In genomic region chr1:161374373-161374772, GRCh38 we compare ENCODE assay signal across 10 cellular contexts. TPM values are rescaled to one million over a fixed set of nuclear protein-coding genes. Genes with fewer than 3 reads are reported as not detected.
A peak's percentile ranks its signal among the peaks of the same experiment; 100 is the strongest.
DNase-seq lines count a peak whose midpoint lies in the region; ATAC-seq and TF ChIP-seq lines count a peak whose summit lies in the region.
"Had no signal": no experiment of that assay in that cellular context is flagged by ENCODE, and none has a peak within 500 bp of the region (broad histone marks: within the 10 kb centered on the region; RNA-seq: fewer than 3 reads in every experiment).

No MANE protein-coding gene starts in this region.

- H3K4me3 ChIP-seq in AG04449 (ENCODE audit: low read depth, low read length), result no peak overlapping the region
- H3K4me3 ChIP-seq in Panc1 (ENCODE audit: low read depth in 2 of 2, low read length in 2 of 2), result no peak overlapping the region
- no peak overlapping the region for H3K4me3 ChIP-seq in fibroblast of pulmonary artery (replicated peaks; ENCODE audit: low read depth, low read length)

- H3K9me3 ChIP-seq in Panc1 (ENCODE audit: control insufficient read depth, insufficient read depth, low read depth, low read length) (no peaks in the 10 kb centered on the region), T-helper 17 cell (ENCODE audit: control insufficient read depth, low read length, poor library complexity, severe bottlenecking) (no peaks in the 10 kb centered on the region)

- no TSS peak for BruUV-seq in Panc1 (replicated peaks; lab: Mats Ljungman, UMichigan)

- no peak for DNase-seq in AG04449 (ENCODE audit: low read depth, low spot score)
- DNase-seq in Panc1 (ENCODE audit: low read depth, low spot score), result no peak
- DNase-seq in fibroblast of pulmonary artery (ENCODE audit: low read depth), result peak; percentile 50
- DNase-seq in T-helper 17 cell, result no peak
- DNase-seq in NCI-H226, result no peak
- DNase-seq: activated CD4-positive, alpha-beta T cell treated with anti-CD3 and anti-CD28 coated beads for 4 hours; naive thymus-derived CD8-positive, alpha-beta T cell had no signal

- intact Hi-C loops in Panc1 (cut with micrococcal nuclease; ENCODE audit: unreplicated experiment), result loop anchor here (5.0 kb wide), 2 partner anchors 147 to 182 kb away; partner anchors contain the start of gene TOMM40L

- H3K27me3 ChIP-seq in Panc1 (ENCODE audit: control insufficient read depth, insufficient read depth, low read length), result no peaks in the 10 kb centered on the region

- no peaks in the 10 kb centered on the region for H3K36me3 ChIP-seq in Panc1 (ENCODE audit: control insufficient read depth, insufficient read depth, low read length)

- H3K4me1 Mint-ChIP-seq in T-helper 17 cell, result no peaks in the 10 kb centered on the region
- H3K4me1 Mint-ChIP-seq: naive thymus-derived CD8-positive, alpha-beta T cell had no signal

- CTCF ChIA-PET in AG04449 (lab: Yijun Ruan, JAX), result interaction anchor here (0.7 to 3.1 kb wide), 18 partner anchors 9 to 182 kb away, joined by 3 to 64 read pairs (median 4); partner anchors contain the start of genes ADAMTS4, APOA2, SDHC and TOMM40L
- CTCF ChIA-PET in Panc1 (lab: Charles Lee), result interaction anchor here (0.5 to 1.5 kb wide), 9 partner anchors 43 to 208 kb away, joined by 3 to 30 read pairs (median 3); partner anchors contain the start of genes PPOX and TOMM40L

- in situ Hi-C loops in Panc1 (cut with HindIII; ENCODE audit: low pct_unique_long_range_greater_than_20kb, low sequenced_read_pairs), result no loop called here

- peak; percentile 82 for ATAC-seq in Panc1
- no peak for ATAC-seq in T-helper 17 cell
- ATAC-seq in HG03457 (IDR thresholded peaks at IDR 0.05; ENCODE audit: unreplicated experiment), result no peak
- ATAC-seq in GM18519 (IDR thresholded peaks at IDR 0.05; ENCODE audit: low FRiP score, unreplicated experiment), result no peak
- ATAC-seq: naive thymus-derived CD8-positive, alpha-beta T cell had no signal

- H3K27ac Mint-ChIP-seq in T-helper 17 cell, result no peak overlapping the region
- H3K27ac Mint-ChIP-seq: naive thymus-derived CD8-positive, alpha-beta T cell had no signal

- H3K27me3 Mint-ChIP-seq in T-helper 17 cell, result no peaks in the 10 kb centered on the region
- H3K27me3 Mint-ChIP-seq: naive thymus-derived CD8-positive, alpha-beta T cell had no signal

- peak; percentile 11 for TF ChIP-seq CTCF in AG04449 (IDR thresholded peaks at IDR 0.05; ENCODE audit: insufficient read depth, low read length, missing control alignments)
- peak; percentile 7; the same call in 1 of the 3 replicates for TF ChIP-seq CTCF in GM12872 (IDR thresholded peaks at IDR 0.05; ENCODE audit: insufficient read depth, low read depth, low read length)
- peak; percentile 70; the same call in 1 of the 2 replicates for TF ChIP-seq CTCF in Panc1 (IDR thresholded peaks at IDR 0.05)
- peak; percentile 49 for TF ChIP-seq CTCF in fibroblast of pulmonary artery (IDR thresholded peaks at IDR 0.05; ENCODE audit: low read length, missing control alignments)

- H3K4me1 ChIP-seq in Panc1 (ENCODE audit: control insufficient read depth, insufficient read depth, low read length), result no peaks in the 10 kb centered on the region

- no peak overlapping the region for H3K4me3 Mint-ChIP-seq in T-helper 17 cell
- H3K4me3 Mint-ChIP-seq: naive thymus-derived CD8-positive, alpha-beta T cell had no signal

- POLR2A ChIA-PET in AG04449 (lab: Yijun Ruan, JAX) (no interaction called here), Panc1 (lab: Charles Lee) (interaction anchor here (0.6 kb wide), 2 partner anchors 11 to 168 kb away, joined by 4 to 10 read pairs; no protein-coding TSS in a partner anchor)

- H3K36me3 Mint-ChIP-seq in T-helper 17 cell (ENCODE audit: low read depth), result no peaks in the 10 kb centered on the region
- H3K36me3 Mint-ChIP-seq: naive thymus-derived CD8-positive, alpha-beta T cell had no signal

- no peak overlapping the region for H3K27ac ChIP-seq in Panc1 (ENCODE audit: low read length)

RNA-seq across cellular contexts. Expression of gene CFAP126, which starts 6.7 kb away (rescaled TPM):
- total RNA-seq in Panc1 (2021; ENCODE audit: unreplicated experiment) (not detected), T-helper 17 cell (not detected)
- 1.1 TPM for polyA plus RNA-seq in Panc1 (2012; ENCODE audit: insufficient read length)
- total RNA-seq: naive thymus-derived CD8-positive, alpha-beta T cell had no signal
- polyA plus RNA-seq: naive thymus-derived CD8-positive, alpha-beta T cell had no signal

Comparison
In these comparisons a context has a peak if more than half of its experiments do, and no peak if none do; other contexts are left out.
1. CTCF ChIP-seq: peak in every context shown above with its lines; median percentile 70 in Panc1; 49 in fibroblast of pulmonary artery; 11 in AG04449; 7 in GM12872.